Comparison of ENCODE assay signal across 9 cellular contexts in the genomic region with DNA sequence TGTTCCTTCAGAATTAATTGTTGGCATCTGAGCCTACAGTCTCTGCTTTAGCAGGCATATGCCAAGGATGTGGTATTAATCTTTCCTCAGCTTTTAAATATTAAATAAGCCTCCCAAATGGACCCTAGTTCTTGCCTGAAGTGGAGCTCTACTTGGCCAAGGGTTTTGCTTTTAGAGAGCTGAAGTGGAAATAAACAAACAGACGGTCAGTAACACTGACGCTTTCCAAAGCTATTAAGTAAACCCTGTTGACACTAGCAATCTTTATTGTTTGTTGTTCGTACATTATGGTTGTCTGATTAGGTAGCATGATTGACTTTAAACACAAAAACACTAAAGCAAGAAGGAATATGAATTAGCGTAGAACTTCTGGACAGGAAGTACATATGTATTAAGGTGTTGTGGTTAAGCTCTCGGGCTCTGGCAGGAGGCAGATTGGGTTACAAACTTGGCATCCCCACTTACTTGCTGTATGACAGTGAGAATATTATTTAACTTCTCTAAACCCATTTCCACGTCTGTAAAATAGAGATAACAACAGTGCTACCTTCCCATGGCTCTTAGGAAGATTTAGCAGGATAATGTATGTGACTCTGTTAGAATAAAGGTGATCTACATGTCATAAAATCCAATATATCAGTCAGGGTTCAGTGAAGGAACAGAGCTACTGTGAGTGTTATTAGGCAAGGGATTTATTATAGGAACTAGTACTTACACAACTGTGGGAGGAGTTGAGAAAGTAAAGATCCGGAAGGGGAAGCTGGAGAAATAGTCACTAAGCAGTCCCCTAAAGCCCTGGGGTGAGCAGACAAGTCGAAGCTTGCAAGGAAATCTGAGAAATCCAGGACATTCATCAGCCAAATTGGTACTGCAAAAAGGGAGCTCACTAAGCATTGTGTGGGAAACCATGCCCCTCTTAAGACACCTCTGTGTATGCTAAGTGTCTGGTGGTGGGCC.
DNase-seq lines count a peak whose midpoint lies in the region; ATAC-seq and TF ChIP-seq lines count a peak whose summit lies in the region.
"Had no signal": no experiment of that assay in that cellular context is flagged by ENCODE, and none has a peak within 500 bp of the region (broad histone marks: within the 10 kb centered on the region; RNA-seq: fewer than 3 reads in every experiment).

No MANE protein-coding gene starts in this region.

- intact Hi-C loops in colonic mucosa (cut with DNase I): no loop called here

- no peak for TF ChIP-seq CTCF in colonic mucosa (IDR thresholded peaks at IDR 0.05)

- H3K27me3 ChIP-seq in colonic mucosa: no peaks in the 10 kb centered on the region

- no peak overlapping the region for H3K9ac ChIP-seq in colonic mucosa (ENCODE audit: low read depth in 2 of 2, low read length in 2 of 2)

- ATAC-seq in GM19395 (IDR thresholded peaks at IDR 0.05; ENCODE audit: unreplicated experiment): peak; percentile 61
- ATAC-seq in GM18873 (IDR thresholded peaks at IDR 0.05; ENCODE audit: low FRiP score, unreplicated experiment): no peak
- ATAC-seq in GM19023 (IDR thresholded peaks at IDR 0.05; ENCODE audit: unreplicated experiment): no peak
- ATAC-seq: T-cell had no signal

- no peaks in the 10 kb centered on the region for H3K4me1 ChIP-seq in colonic mucosa

- no peaks in the 10 kb centered on the region for H3K9me3 ChIP-seq in colonic mucosa

- DNase-seq in NCI-H2081 treated with DMSO at 0.1 percent for 48 hours (lab: John Stamatoyannopoulos, UW): peak; percentile 56
- DNase-seq in colonic mucosa: no peak
- peak; percentile 73 for DNase-seq in pons (ENCODE audit: low spot score)
- no peak for DNase-seq in occipital lobe (lab: John Stamatoyannopoulos, UW)
- no peak for DNase-seq in activated gamma-delta T cell (lab: John Stamatoyannopoulos, UW)
- DNase-seq: T-cell had no signal

- no peak overlapping the region for H3K4me3 ChIP-seq in colonic mucosa

- H3K36me3 ChIP-seq in colonic mucosa: no peaks in the 10 kb centered on the region

- peak overlapping the region; percentile 2 for H3K27ac ChIP-seq in colonic mucosa

Comparison
In these comparisons a context has a peak if more than half of its experiments do, and no peak if none do; other contexts are left out.
1. DNase-seq: peak in NCI-H2081 treated with DMSO at 0.1 percent for 48 hours (single experiment) and pons (single experiment); none in colonic mucosa (single experiment), occipital lobe (single experiment) and activated gamma-delta T cell (single experiment).